ENCODE assay signal across 9 cellular contexts in the genomic region with DNA sequence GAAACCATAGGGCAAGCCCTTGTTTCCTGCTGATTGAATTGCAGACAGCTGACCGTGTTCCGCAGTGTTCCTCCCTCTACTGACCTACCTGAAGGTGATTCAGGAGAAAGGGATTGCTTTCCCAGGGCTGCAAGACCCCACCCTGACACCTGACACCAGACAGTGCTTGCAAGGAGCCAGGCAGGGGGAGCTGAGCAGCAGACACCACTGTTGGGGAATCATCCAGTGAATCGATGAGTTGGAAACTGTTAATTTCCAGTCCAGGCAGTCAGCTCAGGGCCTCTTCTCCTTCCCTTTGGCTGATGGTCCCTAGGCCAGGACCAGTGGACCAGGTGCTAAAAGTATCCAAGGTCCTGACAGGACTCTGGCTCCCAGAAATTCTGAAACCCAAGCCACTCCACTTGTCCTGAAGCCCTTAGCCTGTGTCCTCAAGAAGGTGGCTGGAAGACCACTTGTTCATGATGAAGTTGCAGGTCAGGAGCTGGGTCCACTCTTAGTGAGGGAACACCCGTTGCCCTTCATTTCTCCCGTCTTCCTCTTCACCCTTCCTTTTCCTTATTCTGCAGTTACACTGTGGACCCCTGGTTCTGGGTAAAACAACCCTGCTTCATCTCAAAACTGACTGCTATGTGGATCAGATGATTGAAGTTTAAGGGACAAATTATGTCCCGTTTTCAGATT. TPM values are rescaled to one million over a fixed set of nuclear protein-coding genes. Genes with fewer than 3 reads are reported as not detected.
DNase-seq lines count a peak whose midpoint lies in the region; ATAC-seq and TF ChIP-seq lines count a peak whose summit lies in the region.
"Had no signal": no experiment of that assay in that cellular context is flagged by ENCODE, and none has a peak within 500 bp of the region (broad histone marks: within the 10 kb centered on the region; RNA-seq: fewer than 3 reads in every experiment).

No MANE protein-coding gene starts in this region.

- H4K20me1 ChIP-seq in neural cell (ENCODE audit: insufficient read depth) = peaks cover 50% of the 10 kb centered on the region

- no peak overlapping the region for H3K27ac ChIP-seq in neural cell (ENCODE audit: low read length)

- no peak for TF ChIP-seq EP300 in neural cell (conservative IDR thresholded peaks at IDR 0.05; ENCODE audit: poor library complexity, severe bottlenecking)

- ATAC-seq in HG03521 (IDR thresholded peaks at IDR 0.05; ENCODE audit: unreplicated experiment) = no peak

- peaks cover 50% of the 10 kb centered on the region for H3K79me2 ChIP-seq in neural cell (replicated peaks; ENCODE audit: insufficient read depth, low read length)

- TF ChIP-seq RAD21 in neural cell (conservative IDR thresholded peaks at IDR 0.05) = no peak

- H3K27me3 ChIP-seq in neural cell (ENCODE audit: insufficient read depth, low read depth, low read length) = no peaks in the 10 kb centered on the region

- no peak overlapping the region for H2AFZ ChIP-seq in neural cell (ENCODE audit: low read depth, low read length)

- DNase-seq in D341Med (ENCODE audit: low spot score) (peak; percentile 42), LHCN-M2 (ENCODE audit: low read depth) (peak; percentile 62), choroid plexus epithelial cell (ENCODE audit: low read depth) (peak; percentile 59), NCI-H146 (lab: John Stamatoyannopoulos, UW) (no peak), AG20443 (ENCODE audit: low spot score) (no peak), putamen (ENCODE audit: low spot score) (no peak)
- DNase-seq: activated CD4-positive, alpha-beta T cell treated with anti-CD3 and anti-CD28 coated beads, Interleukin-2, amount 50 U/mL, for 48 hours had no signal

- H3K9me2 ChIP-seq in neural cell (ENCODE audit: insufficient read depth, low read length) = no peaks in the 10 kb centered on the region

- H3K36me3 ChIP-seq in neural cell (ENCODE audit: insufficient read depth, low read length) = peaks cover 8% of the 10 kb centered on the region

- H3K4me3 ChIP-seq in choroid plexus epithelial cell (ENCODE audit: low read depth, low read length) = no peak overlapping the region
- H3K4me3 ChIP-seq in neural cell (ENCODE audit: low read length) = peak overlapping the region; percentile 96

- peak overlapping the region; percentile 44 for H3K4me2 ChIP-seq in neural cell (ENCODE audit: low read length)

- H3K9ac ChIP-seq in neural cell (ENCODE audit: low read length) = no peak overlapping the region

- TF ChIP-seq CTCF in choroid plexus epithelial cell (conservative IDR thresholded peaks at IDR 0.05; ENCODE audit: low read depth, low read length) (no peak), neural cell (IDR thresholded peaks at IDR 0.05; ENCODE audit: poor library complexity, severe bottlenecking) (no peak)

- H3F3A ChIP-seq in neural cell (ENCODE audit: insufficient read depth, low read length, poor library complexity, severe bottlenecking) = peaks cover under 1% of the 10 kb centered on the region

- H3K9me3 ChIP-seq in neural cell (ENCODE audit: low read length) = no peaks in the 10 kb centered on the region

TF ChIP-seq in neural cell, 6 proteins besides CTCF, POLR2A, EP300 and RAD21:
- TF ChIP-seq POLR2AphosphoS5 (IDR thresholded peaks at IDR 0.05) = peak; percentile 28
- TF ChIP-seq TAF1 (IDR thresholded peaks at IDR 0.05; ENCODE audit: low read depth) = no peak

RNA-seq across cellular contexts. Expression of gene UNK, which starts 9.5 kb away (rescaled TPM):
- 18.8 and 32.5 TPM in 2 replicates for total RNA-seq in LHCN-M2 (2014; rRNA removed)
- polyA plus RNA-seq in LHCN-M2 (2012) = 12.9 TPM
- 28.1 and 29.9 TPM in 2 replicates for polyA plus RNA-seq in neural cell
- 34.3 and 41.7 TPM in 2 replicates for polyA minus RNA-seq in neural cell

RNA-seq across cellular contexts. Expression of gene GALK1, which starts 10.1 kb away (rescaled TPM):
- 65.4 and 66.3 TPM in 2 replicates for total RNA-seq in LHCN-M2 (2014; rRNA removed)
- 60.8 TPM for polyA plus RNA-seq in LHCN-M2 (2012)
- 4.8 TPM in 2 replicates for polyA plus RNA-seq in neural cell
- 2.7 and 3.2 TPM in 2 replicates for polyA minus RNA-seq in neural cell

RNA-seq across cellular contexts. Expression of gene ITGB4, which starts 53.9 kb away (rescaled TPM):
- total RNA-seq in LHCN-M2 (2014; rRNA removed) = 0.17 and 5.5 TPM in 2 replicates
- 2.7 TPM for polyA plus RNA-seq in LHCN-M2 (2012)
- not detected in 2 replicates for polyA plus RNA-seq in neural cell
- polyA minus RNA-seq in neural cell = not detected in 2 replicates

Comparison
In these comparisons a context has a peak if more than half of its experiments do, and no peak if none do; other contexts are left out.
1. DNase-seq: peak in D341Med (single experiment), LHCN-M2 (single experiment) and choroid plexus epithelial cell (single experiment); none in NCI-H146 (single experiment), AG20443 (single experiment) and putamen (single experiment).